ENCODE assay signal across 24 cellular contexts in the genomic region with DNA sequence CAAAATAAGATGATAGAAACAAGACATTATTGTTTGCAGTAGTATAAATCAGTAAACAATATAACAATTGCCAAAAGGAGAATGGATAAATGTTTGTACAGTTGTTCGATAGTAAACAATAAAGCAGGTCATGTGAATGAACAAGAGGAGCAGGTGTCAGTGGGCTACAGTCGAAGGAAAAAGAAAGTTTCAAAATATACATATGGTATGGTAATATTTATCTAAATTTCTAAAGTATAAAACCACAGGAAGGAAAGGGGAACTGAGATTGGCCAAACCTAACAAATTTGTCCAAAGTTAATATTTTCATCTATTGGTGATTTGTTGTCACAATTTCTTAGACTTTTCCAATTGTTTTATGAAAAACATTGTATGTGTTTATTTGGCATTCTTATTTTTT.
"Had no signal": no experiment of that assay in that cellular context is flagged by ENCODE, and none has a peak within 500 bp of the region (broad histone marks: within the 10 kb centered on the region; RNA-seq: fewer than 3 reads in every experiment).

No MANE protein-coding gene starts in this region.

- H3K27ac ChIP-seq: HL-60, KMS-11, SJCRH30 had no signal

- DNase-seq: Kasumi-1, MM.1S, NCI-H1048, NCI-H1105, NCI-H1436 treated with DMSO at 0.1 percent for 48 hours, NCI-H1694, NCI-H187 treated with DMSO at 0.1 percent for 48 hours, NCI-H2029 treated with DMSO at 0.1 percent for 48 hours, NCI-H2107, NCI-H446, NCI-H510A, NCI-H524 treated with DMSO at 0.1 percent for 48 hours, NCI-H69, PC-3, SHP77 treated with DMSO at 0.1 percent for 48 hours, SJCRH30, T-helper 1 cell, T-helper 17 cell had no signal

- ATAC-seq: K562, Panc1, PC-3, Right ventricle myocardium inferior, SK-N-SH treated with all-trans-retinoic acid at 6 μM for 48 hours, T-helper 17 cell had no signal
